12 cellular contexts compared by ENCODE assay signal in the genomic region with DNA sequence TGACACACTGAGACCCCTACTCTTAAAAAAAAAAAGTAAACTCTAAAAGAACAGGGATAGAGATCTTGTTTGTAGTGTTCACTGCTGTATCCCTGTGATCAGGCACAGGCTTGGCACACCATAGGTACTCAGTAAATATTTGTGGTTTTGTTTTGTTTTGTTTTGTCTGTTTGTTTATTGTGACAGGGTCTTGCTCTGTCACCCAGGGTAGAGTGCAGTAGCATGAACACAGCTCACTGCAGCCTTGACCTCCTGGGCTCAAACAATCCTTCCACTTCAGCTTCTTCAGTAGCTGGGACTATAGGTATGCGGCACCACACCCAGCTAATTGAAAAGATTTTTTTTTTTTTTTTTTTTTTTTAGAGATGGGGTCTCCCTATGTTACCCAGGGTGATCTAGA. TPM values are rescaled to one million over a fixed set of nuclear protein-coding genes. Genes with fewer than 3 reads are reported as not detected.
"Had no signal": no experiment of that assay in that cellular context is flagged by ENCODE, and none has a peak within 500 bp of the region (broad histone marks: within the 10 kb centered on the region; RNA-seq: fewer than 3 reads in every experiment).

No MANE protein-coding gene starts in this region.

- H3K4me2 ChIP-seq: GM23338 had no signal

- ATAC-seq: GM23338, HCT116 had no signal

- H3K4me3 Mint-ChIP-seq: GM23338, H9, HFFc6 had no signal

- H3K27ac Mint-ChIP-seq: GM23338, H9, HFFc6 had no signal

- DNase-seq: GM23248, GOT3, H7, H9, HCEC 1CT, HFFc6 had no signal

- H3K9ac ChIP-seq: GM23248 had no signal

- H3K9me3 Mint-ChIP-seq: GM23338, H9, HFFc6 had no signal

- H2AFZ ChIP-seq: GM23248, GM23338 had no signal

- H3K9me3 ChIP-seq: HAP-1 had no signal

- H3K36me3 ChIP-seq: HAP-1 had no signal

- FAIRE-seq: H1, H54 had no signal

- H3K27ac ChIP-seq: GM23248 had no signal

- H3K4me3 ChIP-seq: GM23248, GM23338, HAP-1 had no signal

RNA-seq across cellular contexts. Expression of gene MFSD2B, which starts 43.1 kb away (rescaled TPM):
- total RNA-seq: H4 had no signal
